Comparison of ENCODE assay signal across 8 cellular contexts in the genomic region with DNA sequence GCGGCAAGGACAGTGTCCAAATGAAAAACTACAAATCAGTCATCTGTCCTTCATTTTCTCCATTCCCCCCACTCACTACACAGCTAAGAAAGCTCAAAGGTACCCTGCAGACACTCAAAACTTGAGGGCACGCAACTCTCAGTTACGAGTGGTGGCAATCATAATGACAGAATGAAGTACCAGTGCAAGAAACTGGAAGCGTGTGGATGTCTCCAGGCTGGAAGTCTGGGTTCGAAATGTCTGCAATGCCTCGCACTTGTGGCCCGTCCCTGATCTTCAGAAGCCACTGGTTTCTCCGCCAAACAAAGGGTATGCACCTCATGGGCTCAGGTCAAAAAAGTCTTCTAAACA. TPM values are rescaled to one million over a fixed set of nuclear protein-coding genes. Genes with fewer than 3 reads are reported as not detected.
DNase-seq lines count a peak whose midpoint lies in the region; ATAC-seq and TF ChIP-seq lines count a peak whose summit lies in the region.

No MANE protein-coding gene starts in this region.

- no peak for DNase-seq in activated T-cell treated with anti-CD3 and anti-CD28 coated beads, Interleukin-2, amount 50 U/mL, for 72 hours
- DNase-seq in activated T-cell treated with anti-CD3 and anti-CD28 coated beads, Interleukin-2, amount 50 U/mL, for 1 hour, result no peak
- DNase-seq in adrenal gland (no peak), lower leg skin (ENCODE audit: low spot score in 2 of 2) (no peak), upper lobe of left lung (no peak), HCEC 1CT (no peak), NCI-H1417 treated with DMSO at 0.1 percent for 48 hours (lab: John Stamatoyannopoulos, UW) (no peak)

- no peaks in the 10 kb centered on the region for H3K27me3 ChIP-seq in adrenal gland
- H3K27me3 ChIP-seq in upper lobe of left lung, result no peaks in the 10 kb centered on the region

- H3K9me3 Mint-ChIP-seq in activated T-cell treated with anti-CD3 and anti-CD28 coated beads, Interleukin-2, amount 50 U/mL, for 72 hours, result no peaks in the 10 kb centered on the region

- TF ChIP-seq POLR2A in adrenal gland (IDR thresholded peaks at IDR 0.05) (no peak), lower leg skin (IDR thresholded peaks at IDR 0.05) (no peak), upper lobe of left lung (IDR thresholded peaks at IDR 0.05) (no peak)

- H3K9me3 ChIP-seq in adrenal gland (replicated peaks in 1 of 3), result no peaks in the 10 kb centered on the region
- no peaks in the 10 kb centered on the region for H3K9me3 ChIP-seq in upper lobe of left lung

- H3K4me3 Mint-ChIP-seq in activated T-cell treated with anti-CD3 and anti-CD28 coated beads, Interleukin-2, amount 50 U/mL, for 72 hours, result peak overlapping the region; percentile 95 to 98

- 7 to 15% (median 12%) methylated on average over 5 to 8 of the region's 8 CpGs for WGBS in adrenal gland, 4 donors
- WGBS in lower leg skin, 2 donors, result 18 to 19% methylated on average over 8 of the region's 8 CpGs
- 18 to 21% methylated on average over 8 of the region's 8 CpGs for WGBS in upper lobe of left lung, 2 donors

- peaks cover 21% of the 10 kb centered on the region for H3K4me1 Mint-ChIP-seq in activated T-cell treated with anti-CD3 and anti-CD28 coated beads, Interleukin-2, amount 50 U/mL, for 72 hours (ENCODE audit: low read depth)

- H3K27me3 Mint-ChIP-seq in activated T-cell treated with anti-CD3 and anti-CD28 coated beads, Interleukin-2, amount 50 U/mL, for 72 hours (ENCODE audit: low read depth), result no peaks in the 10 kb centered on the region

- H3K36me3 ChIP-seq in adrenal gland (replicated peaks in 1 of 2) (no peaks in the 10 kb centered on the region), upper lobe of left lung (no peaks in the 10 kb centered on the region)

- peak overlapping the region in 3 of 4 donors; percentile 49 to 72 (median 57) for H3K4me3 ChIP-seq in adrenal gland
- peak overlapping the region; percentile 61 for H3K4me3 ChIP-seq in lower leg skin (ENCODE audit: low read depth, poor library complexity, severe bottlenecking)
- peak overlapping the region; percentile 71 to 97 (median 81) for H3K4me3 ChIP-seq in upper lobe of left lung

- TF ChIP-seq CTCF in adrenal gland (IDR thresholded peaks at IDR 0.05) (no peak), lower leg skin (IDR thresholded peaks at IDR 0.05) (no peak), upper lobe of left lung (IDR thresholded peaks at IDR 0.05) (no peak)

- TF ChIP-seq EP300 in upper lobe of left lung (IDR thresholded peaks at IDR 0.05), result no peak

- H3K27ac ChIP-seq in adrenal gland (peak overlapping the region in 3 of 5 donors; percentile 44 to 83 (median 80)), upper lobe of left lung (peak overlapping the region; percentile 73 to 83 (median 78))

- intact Hi-C loops in adrenal gland (cut with DNase I) (loop anchor here in 1 of 2 donors (2.0 kb wide), 1 partner anchor 28 kb away; a partner anchor contains a TSS), lower leg skin (cut with DNase I; ENCODE audit: low total_unique reads) (no loop called here)

- H3K27ac Mint-ChIP-seq in activated T-cell treated with anti-CD3 and anti-CD28 coated beads, Interleukin-2, amount 50 U/mL, for 72 hours, result peak overlapping the region; percentile 62

- H3K4me1 ChIP-seq in adrenal gland (replicated peaks in 1 of 2), result peaks cover 6 to 13% of the 10 kb centered on the region in 2 donors
- peaks cover 12 to 17% (median 13%) of the 10 kb centered on the region in 4 donors for H3K4me1 ChIP-seq in upper lobe of left lung

- H3K36me3 Mint-ChIP-seq in activated T-cell treated with anti-CD3 and anti-CD28 coated beads, Interleukin-2, amount 50 U/mL, for 72 hours (ENCODE audit: insufficient read depth in 2 of 2), result peaks cover 0 to 2% of the 10 kb centered on the region in 2 donors

- ATAC-seq in activated T-cell treated with anti-CD3 and anti-CD28 coated beads, Interleukin-2, amount 50 U/mL, for 72 hours (replicated peaks in 1 of 2), result no peak
- ATAC-seq in upper lobe of left lung (ENCODE audit: low FRiP score in 2 of 2), result no peak
- no peak for ATAC-seq in GM21360 (IDR thresholded peaks at IDR 0.05; ENCODE audit: unreplicated experiment)

RNA-seq across cellular contexts. Expression of a gene that starts 0.6 kb away (rescaled TPM):
- 10 to 100 TPM; 47.3 to 49.6 TPM for total RNA-seq in activated T-cell treated with anti-CD3 and anti-CD28 coated beads, Interleukin-2, amount 50 U/mL, for 72 hours
- total RNA-seq in adrenal gland (1 to 10 TPM in 6 of 8 donors, under 1 TPM in 1, not detected in 1; 0.69 to 4.5 (median 1.8) TPM), lower leg skin (10 to 100 TPM in 1 of 4 donors, 1 to 10 TPM in 3; 5.4 to 10.5 (median 6.0) TPM), upper lobe of left lung (1 to 10 TPM; 1.8 to 3.3 (median 2.4) TPM)
- 1 to 10 TPM; 2.1 to 3.0 (median 2.6) TPM for polyA plus RNA-seq in adrenal gland

RNA-seq across cellular contexts. Expression of a gene that starts 21.8 kb away (rescaled TPM):
- total RNA-seq in activated T-cell treated with anti-CD3 and anti-CD28 coated beads, Interleukin-2, amount 50 U/mL, for 72 hours, result 100 to 1,000 TPM; 117 to 128 TPM
- total RNA-seq in adrenal gland (10 to 100 TPM in 3 of 8 donors, 1 to 10 TPM in 5; 4.8 to 21.3 (median 9.1) TPM), lower leg skin (10 to 100 TPM in 2 of 4 donors, 1 to 10 TPM in 2; 5.7 to 10.6 (median 8.5) TPM), upper lobe of left lung (1 to 10 TPM; 2.1 to 9.8 (median 5.6) TPM)
- 1 to 10 TPM; 3.6 to 9.7 (median 4.5) TPM for polyA plus RNA-seq in adrenal gland

RNA-seq across cellular contexts. Expression of a gene that starts 45.9 kb away (rescaled TPM):
- 10 to 100 TPM; 52.2 to 67.3 TPM for total RNA-seq in activated T-cell treated with anti-CD3 and anti-CD28 coated beads, Interleukin-2, amount 50 U/mL, for 72 hours
- 10 to 100 TPM; 15.2 to 31.4 (median 22.8) TPM for total RNA-seq in adrenal gland
- 10 to 100 TPM; 29.7 to 57.1 (median 33.5) TPM for polyA plus RNA-seq in adrenal gland
- 10 to 100 TPM; 29.4 to 67.6 (median 35.7) TPM for total RNA-seq in lower leg skin
- 10 to 100 TPM in 5 of 6 donors, 1 to 10 TPM in 1; 8.3 to 36.4 (median 22.1) TPM for total RNA-seq in upper lobe of left lung

Comparison
In these comparisons a context has a peak if more than half of its experiments do, and no peak if none do; other contexts are left out.
1. RNA of a gene that starts 0.6 kb away (total RNA-seq): 47.3 to 49.6 TPM in activated T-cell treated with anti-CD3 and anti-CD28 coated beads, Interleukin-2, amount 50 U/mL, for 72 hours; 5.4 to 10.5 TPM in lower leg skin, 1.8 to 3.3 TPM in upper lobe of left lung and 0.69 to 4.5 TPM in adrenal gland; every median in the first group is over 4 times any median in the second.
2. RNA of a gene that starts 21.8 kb away (total RNA-seq): 117 to 128 TPM in activated T-cell treated with anti-CD3 and anti-CD28 coated beads, Interleukin-2, amount 50 U/mL, for 72 hours; 5.7 to 10.6 TPM in lower leg skin, 4.8 to 21.3 TPM in adrenal gland and 2.1 to 9.8 TPM in upper lobe of left lung; every median in the first group is over 4 times any median in the second.
3. Peak in every context shown above with its lines, with median percentiles within 50 percentile points of each other: H3K4me3 ChIP-seq.